Comparison of ENCODE assay signal across 1 cellular context in the genomic region with DNA sequence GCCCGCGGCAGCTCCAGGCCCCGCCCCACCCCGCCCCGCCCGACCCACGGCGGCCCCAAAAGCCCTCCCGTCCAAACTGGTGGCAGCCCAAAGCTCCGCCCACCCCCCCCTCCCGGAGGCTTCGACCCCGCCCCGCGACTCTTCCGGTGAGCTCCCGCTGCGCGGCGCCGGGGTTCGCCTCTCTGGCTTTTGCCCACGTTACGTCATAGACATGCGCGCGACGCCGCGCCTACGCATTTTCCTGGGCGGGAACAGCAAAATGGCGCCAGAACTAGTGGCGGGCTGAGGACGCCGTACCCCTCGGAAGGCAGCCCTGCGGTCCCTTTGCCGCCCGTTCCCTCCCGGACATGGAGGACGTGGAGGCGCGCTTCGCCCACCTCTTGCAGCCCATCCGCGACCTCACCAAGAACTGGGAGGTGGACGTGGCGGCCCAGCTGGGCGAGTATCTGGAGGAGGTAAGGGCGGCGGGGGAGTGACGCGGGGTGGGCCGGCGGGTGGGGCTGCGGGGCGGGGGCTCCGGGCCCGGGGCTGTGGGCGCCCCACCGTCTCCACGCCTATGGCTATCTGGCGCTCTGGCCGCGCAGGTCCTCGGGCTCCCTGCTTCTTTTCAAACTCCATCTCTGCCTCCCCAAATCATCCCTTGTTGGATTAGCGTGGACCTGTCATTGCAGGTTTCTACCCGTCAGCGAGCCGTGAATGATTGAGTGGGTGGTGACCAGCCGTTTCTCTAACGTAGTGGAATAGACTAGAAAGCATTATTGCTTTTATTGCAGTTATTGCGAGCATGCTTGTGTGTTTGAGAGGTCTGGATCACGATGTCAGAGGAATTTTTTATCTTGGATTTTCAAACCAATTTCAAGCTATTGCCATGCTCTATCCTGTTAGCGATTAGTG.
TF ChIP-seq lines count a peak whose summit lies in the region.

Gene NCAPH2 (plus strand): TSS at position 234 of the 894 bp plus-strand sequence. CDS start 114 bp downstream, at position 348.

TF ChIP-seq in HepG2, 621 proteins besides CTCF, POLR2A, EP300 and RAD21 (continued from another document and continues in another):
- TF ChIP-seq ZNF609 (CRISPR knock-in tag; IDR thresholded peaks at IDR 0.05; ENCODE audit: borderline replicate concordance), result no peak
- no peak for TF ChIP-seq ZNF674 (CRISPR knock-in tag; IDR thresholded peaks at IDR 0.05; ENCODE audit: low read depth)
- peak; percentile 83; the same call in 1 of the 2 replicates for TF ChIP-seq FOXK1 (CRISPR knock-in tag; IDR thresholded peaks at IDR 0.05; ENCODE audit: borderline replicate concordance, low read depth)
- peak; percentile 97 for TF ChIP-seq HOXA3 (CRISPR knock-in tag; IDR thresholded peaks at IDR 0.05)
- TF ChIP-seq ZNF138 (CRISPR knock-in tag; IDR thresholded peaks at IDR 0.05; ENCODE audit: low read depth), result peak; percentile 27; the same call in 1 of the 2 replicates
- TF ChIP-seq RBM22 (optimal IDR thresholded peaks at IDR 0.05; ENCODE audit: low read length), result no peak
- TF ChIP-seq ZNF180 (CRISPR knock-in tag; IDR thresholded peaks at IDR 0.05; ENCODE audit: borderline replicate concordance, low read depth), result no peak
- TF ChIP-seq ZNF629 (CRISPR knock-in tag; conservative IDR thresholded peaks at IDR 0.05), result 0 out of 2 replicates have a peak, but pooled peaks have one; percentile 9
- TF ChIP-seq, protein P1, sequence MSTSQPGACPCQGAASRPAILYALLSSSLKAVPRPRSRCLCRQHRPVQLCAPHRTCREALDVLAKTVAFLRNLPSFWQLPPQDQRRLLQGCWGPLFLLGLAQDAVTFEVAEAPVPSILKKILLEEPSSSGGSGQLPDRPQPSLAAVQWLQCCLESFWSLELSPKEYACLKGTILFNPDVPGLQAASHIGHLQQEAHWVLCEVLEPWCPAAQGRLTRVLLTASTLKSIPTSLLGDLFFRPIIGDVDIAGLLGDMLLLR (CRISPR knock-in tag; IDR thresholded peaks at IDR 0.05), result peak; percentile 54; the same call in 1 of the 2 replicates
- TF ChIP-seq ZNF263 (CRISPR knock-in tag; IDR thresholded peaks at IDR 0.05), result no peak
- no peak for TF ChIP-seq FUBP1 (CRISPR knock-in tag; IDR thresholded peaks at IDR 0.05; ENCODE audit: borderline replicate concordance)
- TF ChIP-seq NCOR1 (IDR thresholded peaks at IDR 0.05; ENCODE audit: borderline replicate concordance, low read length), result no peak
- TF ChIP-seq, protein P2, sequence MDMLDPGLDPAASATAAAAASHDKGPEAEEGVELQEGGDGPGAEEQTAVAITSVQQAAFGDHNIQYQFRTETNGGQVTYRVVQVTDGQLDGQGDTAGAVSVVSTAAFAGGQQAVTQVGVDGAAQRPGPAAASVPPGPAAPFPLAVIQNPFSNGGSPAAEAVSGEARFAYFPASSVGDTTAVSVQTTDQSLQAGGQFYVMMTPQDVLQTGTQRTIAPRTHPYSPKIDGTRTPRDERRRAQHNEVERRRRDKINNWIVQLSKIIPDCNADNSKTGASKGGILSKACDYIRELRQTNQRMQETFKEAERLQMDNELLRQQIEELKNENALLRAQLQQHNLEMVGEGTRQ (IDR thresholded peaks at IDR 0.05; ENCODE audit: low read depth, low read length), result no peak
- TF ChIP-seq, protein P2 (CRISPR knock-in tag; IDR thresholded peaks at IDR 0.05; ENCODE audit: borderline replicate concordance), result no peak
- no peak for TF ChIP-seq PLSCR1 (CRISPR knock-in tag; IDR thresholded peaks at IDR 0.05; ENCODE audit: borderline replicate concordance)
- TF ChIP-seq KLF16 (CRISPR knock-in tag; IDR thresholded peaks at IDR 0.05), result peak in 1 of 2 experiments; percentile 71; a peak in 2 of 4 replicates
- TF ChIP-seq ZNF337 (CRISPR knock-in tag; IDR thresholded peaks at IDR 0.05; ENCODE audit: borderline replicate concordance, low read depth), result no peak
- TF ChIP-seq, protein P3, sequence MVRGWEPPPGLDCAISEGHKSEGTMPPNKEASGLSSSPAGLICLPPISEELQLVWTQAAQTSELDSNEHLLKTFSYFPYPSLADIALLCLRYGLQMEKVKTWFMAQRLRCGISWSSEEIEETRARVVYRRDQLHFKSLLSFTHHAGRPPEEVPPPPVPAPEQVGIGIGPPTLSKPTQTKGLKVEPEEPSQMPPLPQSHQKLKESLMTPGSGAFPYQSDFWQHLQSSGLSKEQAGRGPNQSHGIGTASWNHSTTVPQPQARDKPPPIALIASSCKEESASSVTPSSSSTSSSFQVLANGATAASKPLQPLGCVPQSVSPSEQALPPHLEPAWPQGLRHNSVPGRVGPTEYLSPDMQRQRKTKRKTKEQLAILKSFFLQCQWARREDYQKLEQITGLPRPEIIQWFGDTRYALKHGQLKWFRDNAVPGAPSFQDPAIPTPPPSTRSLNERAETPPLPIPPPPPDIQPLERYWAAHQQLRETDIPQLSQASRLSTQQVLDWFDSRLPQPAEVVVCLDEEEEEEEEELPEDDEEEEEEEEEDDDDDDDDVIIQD (CRISPR knock-in tag; IDR thresholded peaks at IDR 0.05; ENCODE audit: low read depth), result no peak
- TF ChIP-seq ZBTB3 (CRISPR knock-in tag; IDR thresholded peaks at IDR 0.05; ENCODE audit: borderline replicate concordance, low read depth), result no peak
- no peak for TF ChIP-seq PRDM4 (CRISPR knock-in tag; IDR thresholded peaks at IDR 0.05; ENCODE audit: borderline replicate concordance)
- TF ChIP-seq IKZF4 (CRISPR knock-in tag; IDR thresholded peaks at IDR 0.05; ENCODE audit: borderline replicate concordance, low read depth, not compliant biosample characterization), result no peak
- no peak; the same call in 1 of the 2 replicates for TF ChIP-seq KLF12 (CRISPR knock-in tag; IDR thresholded peaks at IDR 0.05; ENCODE audit: borderline replicate concordance)
- TF ChIP-seq SAFB2 (CRISPR knock-in tag; IDR thresholded peaks at IDR 0.05; ENCODE audit: borderline replicate concordance, low read depth), result no peak
- TF ChIP-seq RBFOX2 (IDR thresholded peaks at IDR 0.05; ENCODE audit: low read depth, low read length), result peak; percentile 79
- no peak for TF ChIP-seq ZFAT (CRISPR knock-in tag; conservative IDR thresholded peaks at IDR 0.05)
- no peak for TF ChIP-seq NFRKB (IDR thresholded peaks at IDR 0.05)
- TF ChIP-seq NKX3-1 (CRISPR knock-in tag; IDR thresholded peaks at IDR 0.05), result peak; percentile 42; the same call in 1 of the 2 replicates
- TF ChIP-seq, protein P4, sequence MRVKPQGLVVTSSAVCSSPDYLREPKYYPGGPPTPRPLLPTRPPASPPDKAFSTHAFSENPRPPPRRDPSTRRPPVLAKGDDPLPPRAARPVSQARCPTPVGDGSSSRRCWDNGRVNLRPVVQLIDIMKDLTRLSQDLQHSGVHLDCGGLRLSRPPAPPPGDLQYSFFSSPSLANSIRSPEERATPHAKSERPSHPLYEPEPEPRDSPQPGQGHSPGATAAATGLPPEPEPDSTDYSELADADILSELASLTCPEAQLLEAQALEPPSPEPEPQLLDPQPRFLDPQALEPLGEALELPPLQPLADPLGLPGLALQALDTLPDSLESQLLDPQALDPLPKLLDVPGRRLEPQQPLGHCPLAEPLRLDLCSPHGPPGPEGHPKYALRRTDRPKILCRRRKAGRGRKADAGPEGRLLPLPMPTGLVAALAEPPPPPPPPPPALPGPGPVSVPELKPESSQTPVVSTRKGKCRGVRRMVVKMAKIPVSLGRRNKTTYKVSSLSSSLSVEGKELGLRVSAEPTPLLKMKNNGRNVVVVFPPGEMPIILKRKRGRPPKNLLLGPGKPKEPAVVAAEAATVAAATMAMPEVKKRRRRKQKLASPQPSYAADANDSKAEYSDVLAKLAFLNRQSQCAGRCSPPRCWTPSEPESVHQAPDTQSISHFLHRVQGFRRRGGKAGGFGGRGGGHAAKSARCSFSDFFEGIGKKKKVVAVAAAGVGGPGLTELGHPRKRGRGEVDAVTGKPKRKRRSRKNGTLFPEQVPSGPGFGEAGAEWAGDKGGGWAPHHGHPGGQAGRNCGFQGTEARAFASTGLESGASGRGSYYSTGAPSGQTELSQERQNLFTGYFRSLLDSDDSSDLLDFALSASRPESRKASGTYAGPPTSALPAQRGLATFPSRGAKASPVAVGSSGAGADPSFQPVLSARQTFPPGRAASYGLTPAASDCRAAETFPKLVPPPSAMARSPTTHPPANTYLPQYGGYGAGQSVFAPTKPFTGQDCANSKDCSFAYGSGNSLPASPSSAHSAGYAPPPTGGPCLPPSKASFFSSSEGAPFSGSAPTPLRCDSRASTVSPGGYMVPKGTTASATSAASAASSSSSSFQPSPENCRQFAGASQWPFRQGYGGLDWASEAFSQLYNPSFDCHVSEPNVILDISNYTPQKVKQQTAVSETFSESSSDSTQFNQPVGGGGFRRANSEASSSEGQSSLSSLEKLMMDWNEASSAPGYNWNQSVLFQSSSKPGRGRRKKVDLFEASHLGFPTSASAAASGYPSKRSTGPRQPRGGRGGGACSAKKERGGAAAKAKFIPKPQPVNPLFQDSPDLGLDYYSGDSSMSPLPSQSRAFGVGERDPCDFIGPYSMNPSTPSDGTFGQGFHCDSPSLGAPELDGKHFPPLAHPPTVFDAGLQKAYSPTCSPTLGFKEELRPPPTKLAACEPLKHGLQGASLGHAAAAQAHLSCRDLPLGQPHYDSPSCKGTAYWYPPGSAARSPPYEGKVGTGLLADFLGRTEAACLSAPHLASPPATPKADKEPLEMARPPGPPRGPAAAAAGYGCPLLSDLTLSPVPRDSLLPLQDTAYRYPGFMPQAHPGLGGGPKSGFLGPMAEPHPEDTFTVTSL (CRISPR knock-in tag; IDR thresholded peaks at IDR 0.05; ENCODE audit: borderline replicate concordance), result no peak
- no peak for TF ChIP-seq FOXJ3 (CRISPR knock-in tag; IDR thresholded peaks at IDR 0.05; ENCODE audit: borderline replicate concordance)
- TF ChIP-seq HOXA5 (CRISPR knock-in tag; IDR thresholded peaks at IDR 0.05), result no peak
- TF ChIP-seq ZNF264 (CRISPR knock-in tag; IDR thresholded peaks at IDR 0.05), result peak; percentile 30; the same call in 1 of the 2 replicates
